ENCODE assay signal across 12 cellular contexts in the genomic region with DNA sequence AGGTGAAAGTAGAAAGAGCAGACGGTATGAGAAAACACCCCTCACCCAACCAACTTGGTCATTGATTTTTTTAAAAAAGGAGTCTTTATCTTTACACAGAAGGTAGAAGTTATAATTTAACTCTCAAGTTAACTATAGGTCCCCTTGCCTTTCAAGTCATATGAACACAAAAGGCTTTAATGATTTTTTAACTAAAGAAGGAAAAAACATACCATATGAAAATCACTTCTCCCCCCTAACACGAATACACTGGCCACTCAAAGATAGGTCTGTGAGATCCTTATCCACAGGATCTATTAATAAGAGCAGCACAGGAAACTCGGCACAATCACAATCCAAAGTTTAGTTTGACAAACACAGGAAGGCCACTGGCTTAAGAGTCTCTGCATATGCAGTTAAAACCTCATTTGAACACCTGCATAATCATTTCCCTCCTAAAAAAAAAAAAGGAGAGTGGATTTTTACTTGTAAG.
"Had no signal": no experiment of that assay in that cellular context is flagged by ENCODE, and none has a peak within 500 bp of the region (broad histone marks: within the 10 kb centered on the region; RNA-seq: fewer than 3 reads in every experiment).

No MANE protein-coding gene starts in this region.

- DNase-seq: activated CD4-positive, alpha-beta T cell treated with anti-CD3 and anti-CD28 coated beads, Interleukin-2, amount 50 U/mL, for 4 hours; activated CD4-positive, CD25-positive, alpha-beta regulatory T cell treated with anti-CD3 and anti-CD28 coated beads, Interleukin-2, amount 50 U/mL, for 72 hours; activated CD8-positive, alpha-beta memory T cell treated with anti-CD3 and anti-CD28 coated beads, Interleukin-2, amount 10 ng/mL, durations not matched to agents 7 days and 5 days; activated gamma-delta T cell; activated naive CD8-positive, alpha-beta T cell treated with anti-CD3 and anti-CD28 coated beads, Interleukin-2, amount 10 ng/mL, durations not matched to agents 7 days and 5 days; activated T-cell treated with anti-CD3 and anti-CD28 coated beads, Interleukin-2, amount 50 U/mL, for 4 hours; anterior cingulate cortex; gastrocnemius medialis; kidney; mammary epithelial cell; mucosa of descending colon; naive thymus-derived CD8-positive, alpha-beta T cell had no signal

- H3K36me3 Mint-ChIP-seq: activated CD8-positive, alpha-beta memory T cell treated with anti-CD3 and anti-CD28 coated beads, Interleukin-2, amount 10 ng/mL, durations not matched to agents 7 days and 5 days; activated naive CD8-positive, alpha-beta T cell treated with anti-CD3 and anti-CD28 coated beads, Interleukin-2, amount 10 ng/mL, durations not matched to agents 7 days and 5 days; naive thymus-derived CD8-positive, alpha-beta T cell had no signal

- H3K27ac Mint-ChIP-seq: activated CD8-positive, alpha-beta memory T cell treated with anti-CD3 and anti-CD28 coated beads, Interleukin-2, amount 10 ng/mL, durations not matched to agents 7 days and 5 days; activated naive CD8-positive, alpha-beta T cell treated with anti-CD3 and anti-CD28 coated beads, Interleukin-2, amount 10 ng/mL, durations not matched to agents 7 days and 5 days had no signal

- H3K4me1 Mint-ChIP-seq: activated CD8-positive, alpha-beta memory T cell treated with anti-CD3 and anti-CD28 coated beads, Interleukin-2, amount 10 ng/mL, durations not matched to agents 7 days and 5 days; activated naive CD8-positive, alpha-beta T cell treated with anti-CD3 and anti-CD28 coated beads, Interleukin-2, amount 10 ng/mL, durations not matched to agents 7 days and 5 days had no signal

- H3K4me3 ChIP-seq: gastrocnemius medialis, mucosa of descending colon had no signal

- H3K9me3 Mint-ChIP-seq: activated naive CD8-positive, alpha-beta T cell treated with anti-CD3 and anti-CD28 coated beads, Interleukin-2, amount 10 ng/mL, durations not matched to agents 7 days and 5 days; activated T-cell treated with anti-CD3 and anti-CD28 coated beads, Interleukin-2, amount 50 U/mL, for 4 hours; naive thymus-derived CD8-positive, alpha-beta T cell had no signal

- H3K36me3 ChIP-seq: gastrocnemius medialis had no signal

- FAIRE-seq: kidney had no signal

- ATAC-seq: activated CD8-positive, alpha-beta memory T cell treated with anti-CD3 and anti-CD28 coated beads, Interleukin-2, amount 10 ng/mL, durations not matched to agents 7 days and 5 days; activated T-cell treated with anti-CD3 and anti-CD28 coated beads, Interleukin-2, amount 50 U/mL, for 4 hours; gastrocnemius medialis; mucosa of descending colon; naive thymus-derived CD8-positive, alpha-beta T cell had no signal

- H3K9me3 ChIP-seq: gastrocnemius medialis, mucosa of descending colon had no signal

- H3K4me3 Mint-ChIP-seq: activated CD8-positive, alpha-beta memory T cell treated with anti-CD3 and anti-CD28 coated beads, Interleukin-2, amount 10 ng/mL, durations not matched to agents 7 days and 5 days; activated naive CD8-positive, alpha-beta T cell treated with anti-CD3 and anti-CD28 coated beads, Interleukin-2, amount 10 ng/mL, durations not matched to agents 7 days and 5 days; activated T-cell treated with anti-CD3 and anti-CD28 coated beads, Interleukin-2, amount 50 U/mL, for 4 hours; naive thymus-derived CD8-positive, alpha-beta T cell had no signal

- H3K27me3 ChIP-seq: gastrocnemius medialis had no signal
